1 cellular context compared by ENCODE assay signal in the genomic region with DNA sequence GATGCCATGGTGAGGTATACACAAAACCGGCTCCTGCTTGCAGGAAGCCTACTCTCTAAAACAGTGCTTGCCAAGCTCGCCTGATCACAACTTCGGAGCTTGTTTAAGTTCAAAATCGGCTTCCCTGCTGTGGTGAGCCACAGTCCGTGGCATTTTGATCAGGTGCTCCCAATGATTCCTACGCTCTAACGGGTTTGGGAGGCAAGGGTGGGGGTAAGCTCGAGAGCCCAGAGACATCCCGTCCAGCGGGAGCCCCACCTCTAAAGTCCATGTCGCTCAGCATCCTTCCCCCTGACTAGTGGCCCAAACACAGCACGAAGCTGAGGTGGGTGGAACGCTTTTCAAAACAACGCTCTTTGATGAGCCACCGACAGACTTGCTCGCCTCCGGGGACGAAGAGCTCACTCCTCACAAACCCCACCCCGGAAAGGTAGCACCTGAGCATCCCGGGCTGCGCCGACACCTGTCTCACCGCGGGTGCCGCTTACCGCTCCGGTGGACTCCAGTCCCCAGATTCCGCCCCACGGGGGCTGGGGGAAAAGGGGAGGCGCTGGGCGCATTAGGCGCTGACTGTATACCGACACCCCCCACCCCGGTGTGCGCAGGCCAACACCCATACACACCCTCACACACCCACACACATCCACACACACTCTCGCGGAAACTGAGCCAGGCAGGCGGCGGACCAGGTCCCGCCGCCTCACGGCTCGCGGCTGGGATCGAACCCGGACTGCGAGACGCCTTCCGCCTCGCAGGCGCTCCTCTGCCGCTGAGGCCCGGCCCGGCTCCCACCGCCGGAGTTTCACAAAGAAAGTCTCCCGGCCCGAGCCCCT.
TF ChIP-seq lines count a peak whose summit lies in the region.

No MANE protein-coding gene starts in this region.

TF ChIP-seq in H1, 55 proteins besides CTCF, POLR2A, EP300 and RAD21:
- peak; percentile 85 for TF ChIP-seq KDM1A (IDR thresholded peaks at IDR 0.05; ENCODE audit: borderline replicate concordance, low read length)
